ENCODE assay signal across 8 cellular contexts in the genomic region with DNA sequence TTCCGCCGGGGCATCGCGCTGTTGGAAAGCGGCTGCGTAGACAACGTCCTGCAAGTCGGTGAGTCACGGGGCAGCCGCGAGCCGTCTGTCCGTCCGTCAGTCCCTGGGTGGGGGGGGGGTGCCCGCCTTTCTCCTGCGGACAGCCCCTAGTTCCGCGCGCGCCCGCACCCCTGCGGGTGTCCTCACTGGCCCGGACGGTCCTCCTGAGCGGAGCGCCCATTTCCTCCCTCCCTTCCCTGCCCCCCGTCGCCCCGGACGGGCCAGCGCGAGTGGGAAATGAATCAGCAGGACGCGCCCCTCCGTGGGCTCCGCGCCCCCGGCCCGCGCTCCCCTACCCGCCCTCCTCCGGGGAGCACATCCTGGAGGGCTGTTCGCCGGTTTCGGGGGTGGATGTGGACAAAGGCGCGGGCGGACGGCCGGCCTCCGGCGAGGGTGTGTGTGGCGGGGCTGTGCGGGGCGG. TPM values are rescaled to one million over a fixed set of nuclear protein-coding genes. Genes with fewer than 3 reads are reported as not detected.
A peak's percentile ranks its signal among the peaks of the same experiment; 100 is the strongest.
DNase-seq lines count a peak whose midpoint lies in the region; ATAC-seq and TF ChIP-seq lines count a peak whose summit lies in the region.

No MANE protein-coding gene starts in this region.

- H3K36me3 ChIP-seq in kidney epithelial cell (ENCODE audit: control insufficient read depth, insufficient read depth, low read length): no peaks in the 10 kb centered on the region

- ATAC-seq in GM21528 (IDR thresholded peaks at IDR 0.05; ENCODE audit: low FRiP score, unreplicated experiment): no peak

- TF ChIP-seq CTCF in kidney epithelial cell (IDR thresholded peaks at IDR 0.05; ENCODE audit: insufficient read depth, low read length, poor library complexity, severe bottlenecking): no peak

- DNase-seq in NOMO-1 treated with DMSO at 0.1 percent for 48 hours (lab: John Stamatoyannopoulos, UW; ENCODE audit: unreplicated experiment) (peak; percentile 3), NOMO-1 treated with dmso at 0.1 percent for 144 hours (lab: John Stamatoyannopoulos, UW; ENCODE audit: unreplicated experiment) (no peak), T-helper 2 cell (peak in 3 of 5 experiments; percentile 14 to 49 (median 22)), kidney epithelial cell (ENCODE audit: low read depth) (no peak), NCI-H345 treated with DMSO at 0.1 percent for 48 hours (lab: John Stamatoyannopoulos, UW; ENCODE audit: unreplicated experiment) (no peak)
- DNase-seq in central memory CD4-positive, alpha-beta T cell: peak; percentile 16
- DNase-seq in stimulated activated CD4-positive, alpha-beta T cell treated with anti-CD3 and anti-CD28 coated beads, Interleukin-2, amount 100 ng/mL, for 24 hours: peak; percentile 32 to 40

- H3K27me3 ChIP-seq in kidney epithelial cell (ENCODE audit: control insufficient read depth, insufficient read depth, low read length): no peaks in the 10 kb centered on the region

- peak overlapping the region; percentile 95 for H3K4me3 ChIP-seq in kidney epithelial cell (ENCODE audit: low read depth, low read length)

RNA-seq across cellular contexts. Expression of a gene that starts 0.9 kb away (rescaled TPM):
- total RNA-seq in kidney epithelial cell: 18.5 and 22.5 TPM in 2 replicates

Comparison
In these comparisons a context has a peak if more than half of its experiments do, and no peak if none do; other contexts are left out.
1. DNase-seq: peak in NOMO-1 treated with DMSO at 0.1 percent for 48 hours (single experiment), T-helper 2 cell (3 of 5), central memory CD4-positive, alpha-beta T cell (single experiment) and stimulated activated CD4-positive, alpha-beta T cell treated with anti-CD3 and anti-CD28 coated beads, Interleukin-2, amount 100 ng/mL, for 24 hours (2 of 2); none in NOMO-1 treated with dmso at 0.1 percent for 144 hours (single experiment), kidney epithelial cell (single experiment) and NCI-H345 treated with DMSO at 0.1 percent for 48 hours (single experiment).